Comparison of ENCODE assay signal across 4 cellular contexts in genomic region chrX:155379802-155380201, GRCh38. TPM values are rescaled to one million over a fixed set of nuclear protein-coding genes. Genes with fewer than 3 reads are reported as not detected.
"Had no signal": no experiment of that assay in that cellular context is flagged by ENCODE, and none has a peak within 500 bp of the region (broad histone marks: within the 10 kb centered on the region; RNA-seq: fewer than 3 reads in every experiment).

No MANE protein-coding gene starts in this region.

RNA-seq across cellular contexts. Expression of gene F8A2, which starts 2.1 kb away (rescaled TPM):
- total RNA-seq: K562, M059J, Right ventricle myocardium superior, SJSA1 had no signal
